ENCODE assay signal across 23 cellular contexts in genomic region chr11:132464939-132465338, GRCh38.
DNase-seq lines count a peak whose midpoint lies in the region; ATAC-seq and TF ChIP-seq lines count a peak whose summit lies in the region.
"Had no signal": no experiment of that assay in that cellular context is flagged by ENCODE, and none has a peak within 500 bp of the region (broad histone marks: within the 10 kb centered on the region; RNA-seq: fewer than 3 reads in every experiment).

No MANE protein-coding gene starts in this region.

- no peaks in the 10 kb centered on the region for H3K27me3 ChIP-seq in SK-N-SH (ENCODE audit: insufficient read depth)

- TF ChIP-seq EP300 in SK-N-SH (IDR thresholded peaks at IDR 0.05; ENCODE audit: borderline replicate concordance in 1 of 2, low read depth in 1 of 2, low read length in 1 of 2): no peak

- no peaks in the 10 kb centered on the region for H3F3A ChIP-seq in SK-N-SH (replicated peaks; ENCODE audit: insufficient read depth)

- H3K79me2 ChIP-seq in SK-N-SH (ENCODE audit: insufficient read depth): no peaks in the 10 kb centered on the region

- H3K4me1 ChIP-seq in SK-N-SH (ENCODE audit: control insufficient read depth in 1 of 2, insufficient read depth in 2 of 2, low read depth in 1 of 2, low read length in 1 of 2): no peaks in the 10 kb centered on the region
- H3K4me1 ChIP-seq: HAP-1 had no signal

- peaks cover 20% of the 10 kb centered on the region for H3K4me1 Mint-ChIP-seq in nephron
- H3K4me1 Mint-ChIP-seq: CD4-positive, CD25-positive, alpha-beta regulatory T cell had no signal

- no peak for DNase-seq in SK-N-SH
- no peak for DNase-seq in activated CD4-positive, alpha-beta T cell treated with anti-CD3 and anti-CD28 coated beads, Interleukin-2, amount 50 U/mL, for 4 hours
- no peak for DNase-seq in NCI-H146 treated with DMSO at 0.1 percent for 48 hours (lab: John Stamatoyannopoulos, UW; ENCODE audit: unreplicated experiment)
- no peak for DNase-seq in NCI-H187 treated with DMSO at 0.1 percent for 48 hours (lab: John Stamatoyannopoulos, UW)
- DNase-seq: ACHN; CD4-positive, CD25-positive, alpha-beta regulatory T cell; DMS153; DND-41; GOT3; Karpas-422; NCI-H1092; NCI-H1436; NCI-H1930; NCI-H526 treated with DMSO at 0.1 percent for 48 hours; Right ventricle myocardium superior; RPMI8226 had no signal

- H3K9me3 ChIP-seq in SK-N-SH: no peaks in the 10 kb centered on the region
- H3K9me3 ChIP-seq: HAP-1 had no signal

- POLR2A ChIA-PET in SK-N-SH (lab: Yijun Ruan, JAX): no interaction called here

- no peaks in the 10 kb centered on the region for H4K20me1 ChIP-seq in SK-N-SH (ENCODE audit: insufficient read depth)

- 30% methylated on average over 3 of the region's 3 CpGs for WGBS in SK-N-SH (ENCODE audit: low lambda C conversion rate)

- peak overlapping the region; percentile 2 to 86 (median 22) for H3K27ac Mint-ChIP-seq in nephron
- H3K27ac Mint-ChIP-seq: CD4-positive, CD25-positive, alpha-beta regulatory T cell had no signal

- no peak overlapping the region for H2AFZ ChIP-seq in SK-N-SH (ENCODE audit: low read depth)

- no peak for TF ChIP-seq RAD21 in SK-N-SH (IDR thresholded peaks at IDR 0.05; ENCODE audit: low read length)

- H3K4me3 Mint-ChIP-seq in nephron: no peak overlapping the region
- H3K4me3 Mint-ChIP-seq: CD4-positive, CD25-positive, alpha-beta regulatory T cell had no signal

- no peak overlapping the region for H3K9ac ChIP-seq in SK-N-SH

- H3K27me3 Mint-ChIP-seq in nephron (ENCODE audit: low read depth): no peaks in the 10 kb centered on the region
- H3K27me3 Mint-ChIP-seq: CD4-positive, CD25-positive, alpha-beta regulatory T cell had no signal

- CTCF ChIA-PET in SK-N-SH (lab: Yijun Ruan, JAX): no interaction called here

- no peaks in the 10 kb centered on the region for H3K9me2 ChIP-seq in SK-N-SH

- ATAC-seq in SK-N-SH treated with all-trans-retinoic acid at 6 μM for 48 hours (no peak), GM18520 (IDR thresholded peaks at IDR 0.05; ENCODE audit: unreplicated experiment) (no peak)

- H3K27ac ChIP-seq in SK-N-SH (ENCODE audit: low read depth in 2 of 2, low read length in 1 of 2) (no peak overlapping the region), VCaP (no peak overlapping the region)
- H3K27ac ChIP-seq: 22Rv1, HL-60 had no signal

- H3K9me3 Mint-ChIP-seq in nephron: peaks cover 11% of the 10 kb centered on the region

- TF ChIP-seq CTCF in SK-N-SH (IDR thresholded peaks at IDR 0.05): 0 out of 2 replicates have a peak, but pooled peaks have one; percentile 13
- TF ChIP-seq CTCF in VCaP (conservative IDR thresholded peaks at IDR 0.05): peak; percentile 53
- no peak for TF ChIP-seq CTCF in nephron (IDR thresholded peaks at IDR 0.05; ENCODE audit: unreplicated experiment in 3 of 3)

- H3K36me3 Mint-ChIP-seq in nephron (ENCODE audit: low read depth): no peaks in the 10 kb centered on the region
- H3K36me3 Mint-ChIP-seq: CD4-positive, CD25-positive, alpha-beta regulatory T cell had no signal

- no peaks in the 10 kb centered on the region for H3K36me3 ChIP-seq in SK-N-SH (replicated peaks in 1 of 2; ENCODE audit: control insufficient read depth in 1 of 2, insufficient read depth in 2 of 2, low read length in 1 of 2)
- H3K36me3 ChIP-seq: HAP-1 had no signal

- H3K4me2 ChIP-seq in SK-N-SH: no peak overlapping the region

- no peak overlapping the region for H3K4me3 ChIP-seq in SK-N-SH (ENCODE audit: low read depth in 2 of 2, low read length in 1 of 2)
- H3K4me3 ChIP-seq: HAP-1 had no signal

TF ChIP-seq in SK-N-SH, 30 proteins besides CTCF, POLR2A, EP300 and RAD21:
- no peak for TF ChIP-seq JUND (IDR thresholded peaks at IDR 0.05)
- TF ChIP-seq TEAD4 (IDR thresholded peaks at IDR 0.05; ENCODE audit: borderline replicate concordance, insufficient read depth): no peak
- no peak for TF ChIP-seq ELF1 (IDR thresholded peaks at IDR 0.05)
- no peak for TF ChIP-seq FOSL2 (IDR thresholded peaks at IDR 0.05; ENCODE audit: borderline replicate concordance, low read depth)
- TF ChIP-seq CHD2 (IDR thresholded peaks at IDR 0.05; ENCODE audit: low read length, partially characterized antibody): no peak
TF ChIP-seq in SK-N-SH: peak in this region for 0.

TF ChIP-seq in SK-N-SH treated with all-trans-retinoic acid at 6 μM for 48 hours, 23 proteins besides CTCF, POLR2A, EP300 and RAD21:
- TF ChIP-seq TSHZ2 (CRISPR knock-in tag; IDR thresholded peaks at IDR 0.05): no peak
- no peak for TF ChIP-seq ZNF8 (CRISPR knock-in tag; IDR thresholded peaks at IDR 0.05)
- no peak for TF ChIP-seq ZFP30 (CRISPR knock-in tag; IDR thresholded peaks at IDR 0.05)
- TF ChIP-seq CSDC2 (CRISPR knock-in tag; IDR thresholded peaks at IDR 0.05): no peak
- TF ChIP-seq ZFP3 (CRISPR knock-in tag; IDR thresholded peaks at IDR 0.05): no peak
- no peak for TF ChIP-seq GLIS3 (CRISPR knock-in tag; IDR thresholded peaks at IDR 0.05)
- no peak for TF ChIP-seq RARB (CRISPR knock-in tag; IDR thresholded peaks at IDR 0.05)
- TF ChIP-seq TCF4 (CRISPR knock-in tag; IDR thresholded peaks at IDR 0.05; ENCODE audit: borderline replicate concordance): no peak
- TF ChIP-seq CSRNP3 (CRISPR knock-in tag; IDR thresholded peaks at IDR 0.05): no peak
- no peak for TF ChIP-seq OSR1 (CRISPR knock-in tag; IDR thresholded peaks at IDR 0.05)
- TF ChIP-seq, protein P1, sequence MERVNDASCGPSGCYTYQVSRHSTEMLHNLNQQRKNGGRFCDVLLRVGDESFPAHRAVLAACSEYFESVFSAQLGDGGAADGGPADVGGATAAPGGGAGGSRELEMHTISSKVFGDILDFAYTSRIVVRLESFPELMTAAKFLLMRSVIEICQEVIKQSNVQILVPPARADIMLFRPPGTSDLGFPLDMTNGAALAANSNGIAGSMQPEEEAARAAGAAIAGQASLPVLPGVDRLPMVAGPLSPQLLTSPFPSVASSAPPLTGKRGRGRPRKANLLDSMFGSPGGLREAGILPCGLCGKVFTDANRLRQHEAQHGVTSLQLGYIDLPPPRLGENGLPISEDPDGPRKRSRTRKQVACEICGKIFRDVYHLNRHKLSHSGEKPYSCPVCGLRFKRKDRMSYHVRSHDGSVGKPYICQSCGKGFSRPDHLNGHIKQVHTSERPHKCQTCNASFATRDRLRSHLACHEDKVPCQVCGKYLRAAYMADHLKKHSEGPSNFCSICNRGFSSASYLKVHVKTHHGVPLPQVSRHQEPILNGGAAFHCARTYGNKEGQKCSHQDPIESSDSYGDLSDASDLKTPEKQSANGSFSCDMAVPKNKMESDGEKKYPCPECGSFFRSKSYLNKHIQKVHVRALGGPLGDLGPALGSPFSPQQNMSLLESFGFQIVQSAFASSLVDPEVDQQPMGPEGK (CRISPR knock-in tag; IDR thresholded peaks at IDR 0.05; ENCODE audit: borderline replicate concordance): no peak

Comparison
In these comparisons a context has a peak if more than half of its experiments do, and no peak if none do; other contexts are left out.
1. CTCF ChIP-seq: peak in SK-N-SH (single experiment) and VCaP (single experiment); none in nephron (0 of 3).